1 cellular context compared by ENCODE assay signal in the genomic region with DNA sequence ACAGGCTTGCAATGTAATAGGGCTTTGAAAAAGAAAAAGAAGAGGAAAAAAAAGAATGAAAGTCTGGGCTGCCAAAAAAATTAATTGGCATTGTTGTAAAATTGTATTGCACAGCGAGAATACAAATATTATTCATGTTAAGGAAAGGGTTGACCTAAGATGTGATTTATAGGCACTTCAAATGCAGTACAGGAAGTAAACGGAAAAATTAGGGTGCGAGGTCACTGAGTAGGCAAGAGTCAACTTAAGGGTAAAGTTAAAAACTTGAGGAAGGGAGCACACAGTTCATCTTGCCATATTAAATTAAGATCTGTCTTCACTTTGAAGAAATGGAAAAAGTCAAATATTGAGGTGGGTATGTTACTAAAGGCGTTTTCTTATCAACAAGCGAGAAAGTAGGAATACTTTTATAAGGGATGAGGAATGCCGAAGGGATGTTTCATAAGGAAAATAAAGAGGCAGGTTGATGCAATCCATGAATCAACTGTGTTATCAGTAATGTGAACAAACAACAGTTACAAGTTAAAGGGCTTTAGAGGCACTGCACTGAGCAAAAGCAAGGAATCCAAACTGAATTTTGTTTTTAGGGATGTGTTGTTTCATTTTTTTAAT.
TF ChIP-seq lines count a peak whose summit lies in the region.

No MANE protein-coding gene starts in this region.

TF ChIP-seq in HEK293, 187 proteins besides CTCF, POLR2A, EP300 and RAD21 (continued from another document):
- TF ChIP-seq, protein P1, sequence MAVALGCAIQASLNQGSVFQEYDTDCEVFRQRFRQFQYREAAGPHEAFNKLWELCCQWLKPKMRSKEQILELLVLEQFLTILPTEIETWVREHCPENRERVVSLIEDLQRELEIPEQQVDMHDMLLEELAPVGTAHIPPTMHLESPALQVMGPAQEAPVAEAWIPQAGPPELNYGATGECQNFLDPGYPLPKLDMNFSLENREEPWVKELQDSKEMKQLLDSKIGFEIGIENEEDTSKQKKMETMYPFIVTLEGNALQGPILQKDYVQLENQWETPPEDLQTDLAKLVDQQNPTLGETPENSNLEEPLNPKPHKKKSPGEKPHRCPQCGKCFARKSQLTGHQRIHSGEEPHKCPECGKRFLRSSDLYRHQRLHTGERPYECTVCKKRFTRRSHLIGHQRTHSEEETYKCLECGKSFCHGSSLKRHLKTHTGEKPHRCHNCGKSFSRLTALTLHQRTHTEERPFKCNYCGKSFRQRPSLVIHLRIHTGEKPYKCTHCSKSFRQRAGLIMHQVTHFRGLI (tag by site-specific recombination; IDR thresholded peaks at IDR 0.05), result no peak
- TF ChIP-seq OVOL3 (tag by site-specific recombination; IDR thresholded peaks at IDR 0.05), result peak; percentile 70; the same call in 1 of the 2 replicates
- peak; percentile 52; the same call in 1 of the 2 replicates for TF ChIP-seq ZNF362 (tag by site-specific recombination; IDR thresholded peaks at IDR 0.05)
- peak; percentile 38; the same call in 1 of the 2 replicates for TF ChIP-seq OSR2 (tag by site-specific recombination; IDR thresholded peaks at IDR 0.05)
- TF ChIP-seq, protein P2, sequence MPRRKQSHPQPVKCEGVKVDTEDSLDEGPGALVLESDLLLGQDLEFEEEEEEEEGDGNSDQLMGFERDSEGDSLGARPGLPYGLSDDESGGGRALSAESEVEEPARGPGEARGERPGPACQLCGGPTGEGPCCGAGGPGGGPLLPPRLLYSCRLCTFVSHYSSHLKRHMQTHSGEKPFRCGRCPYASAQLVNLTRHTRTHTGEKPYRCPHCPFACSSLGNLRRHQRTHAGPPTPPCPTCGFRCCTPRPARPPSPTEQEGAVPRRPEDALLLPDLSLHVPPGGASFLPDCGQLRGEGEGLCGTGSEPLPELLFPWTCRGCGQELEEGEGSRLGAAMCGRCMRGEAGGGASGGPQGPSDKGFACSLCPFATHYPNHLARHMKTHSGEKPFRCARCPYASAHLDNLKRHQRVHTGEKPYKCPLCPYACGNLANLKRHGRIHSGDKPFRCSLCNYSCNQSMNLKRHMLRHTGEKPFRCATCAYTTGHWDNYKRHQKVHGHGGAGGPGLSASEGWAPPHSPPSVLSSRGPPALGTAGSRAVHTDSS (tag by site-specific recombination; IDR thresholded peaks at IDR 0.05), result no peak
